In the genomic region with DNA sequence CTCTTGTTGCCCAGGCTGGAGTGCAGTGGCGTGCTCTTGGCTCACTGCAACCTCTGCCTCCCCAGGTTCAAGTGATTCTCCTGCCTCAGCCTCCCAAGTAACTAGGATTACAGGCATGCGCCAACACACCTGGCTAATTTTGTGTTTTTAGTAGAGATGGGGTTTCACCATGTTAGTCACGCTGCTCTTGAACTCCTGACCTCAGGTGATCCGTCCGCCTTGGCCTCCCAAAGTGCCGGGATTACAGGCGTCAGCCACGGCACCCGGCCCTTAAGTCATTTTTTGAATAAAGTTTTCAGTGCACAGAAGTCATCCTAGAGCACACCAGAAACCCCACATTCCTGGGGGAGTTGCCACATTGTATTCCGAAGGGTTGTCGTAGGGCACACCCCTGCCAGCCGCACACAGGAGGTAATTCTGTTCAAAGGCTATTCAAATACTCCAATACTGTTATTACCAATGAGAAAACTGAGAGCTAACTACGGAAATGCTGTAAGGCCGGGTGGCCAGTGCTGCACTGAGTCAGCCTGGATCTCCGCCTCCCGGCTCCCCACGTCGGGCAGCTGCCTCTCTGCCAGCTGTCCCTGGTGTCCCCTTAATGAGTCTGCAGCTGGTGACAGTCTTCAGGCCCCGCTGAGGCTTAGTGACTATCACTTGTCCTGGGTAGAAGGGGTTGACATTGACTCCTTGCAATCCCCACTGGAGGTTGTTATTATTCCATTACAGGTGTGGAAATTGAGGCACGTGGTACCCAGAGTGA, we compare ENCODE assay signal across 24 cellular contexts. TPM values are rescaled to one million over a fixed set of nuclear protein-coding genes. Genes with fewer than 3 reads are reported as not detected.
DNase-seq lines count a peak whose midpoint lies in the region; ATAC-seq, FAIRE-seq and TF ChIP-seq lines count a peak whose summit lies in the region.
"Had no signal": no experiment of that assay in that cellular context is flagged by ENCODE, and none has a peak within 500 bp of the region (broad histone marks: within the 10 kb centered on the region; RNA-seq: fewer than 3 reads in every experiment).

No MANE protein-coding gene starts in this region.

- no peaks in the 10 kb centered on the region for H3K79me2 ChIP-seq in PC-9 (ENCODE audit: low read depth)
- no peaks in the 10 kb centered on the region for H3K79me2 ChIP-seq in neural progenitor cell (ENCODE audit: low read depth)

- H3K9ac ChIP-seq in BLaER1 treated with 17β-estradiol and CSF1 and Interleukin-3, amounts not matched to agents 10 nM and 100 nM: no peak overlapping the region
- H3K9ac ChIP-seq in mesenchymal stem cell (ENCODE audit: low read length) (no peak overlapping the region), neural progenitor cell (no peak overlapping the region)

- DNase-seq in GM12892 (ENCODE audit: insufficient read length) (no peak), PC-9 (peak; percentile 72 to 95), mesenchymal stem cell (no peak), GM10266 (ENCODE audit: extremely low spot score) (no peak), neural progenitor cell (ENCODE audit: low spot score) (no peak), left cardiac atrium (no peak), islet precursor cell (no peak)
- DNase-seq: activated CD4-positive, CD25-positive, alpha-beta regulatory T cell; activated CD8-positive, alpha-beta T cell treated with anti-CD3 and anti-CD28 coated beads for 36 hours; activated effector memory CD4-positive, alpha-beta T cell treated with Interleukin-2 at 50 U/mL for 16 hours; dermis blood vessel endothelial cell; GF-D8; Kasumi-1; lower lobe of right lung; mucosa of descending colon; NCI-H2029; sigmoid colon; stomach; T-helper 9 cell had no signal

- H2AFZ ChIP-seq in PC-9 (peak overlapping the region; percentile 35; the same call in 1 of the 2 replicates), mesenchymal stem cell (ENCODE audit: low read depth, low read length) (no peak overlapping the region), neural progenitor cell (replicated peaks) (no peak overlapping the region)

- H3K23ac ChIP-seq in mesenchymal stem cell (ENCODE audit: low read length in 2 of 2): no peak overlapping the region

- H3K36me3 Mint-ChIP-seq in neural progenitor cell: no peaks in the 10 kb centered on the region

- H3K9me3 Mint-ChIP-seq in neural progenitor cell: no peaks in the 10 kb centered on the region
- H3K9me3 Mint-ChIP-seq: activated CD8-positive, alpha-beta T cell treated with anti-CD3 and anti-CD28 coated beads for 36 hours; central memory CD8-positive, alpha-beta T cell had no signal

- H3K27ac ChIP-seq in BLaER1 treated with 17β-estradiol and CSF1 and Interleukin-3, amounts not matched to agents 10 nM and 100 nM: peak overlapping the region in 6 of 11 experiments; percentile 3 to 65 (median 24); a peak in 5 of 22 replicates
- H3K27ac ChIP-seq in PC-9: peak overlapping the region; percentile 89
- H3K27ac ChIP-seq in mesenchymal stem cell (ENCODE audit: low read length, poor library complexity, severe bottlenecking): no peak overlapping the region
- H3K27ac ChIP-seq in neural progenitor cell: no peak overlapping the region
- H3K27ac ChIP-seq: lower lobe of right lung, sigmoid colon, stomach, tibial nerve had no signal

- H3K18ac ChIP-seq in mesenchymal stem cell (ENCODE audit: low read depth in 1 of 2, low read length in 2 of 2): peak overlapping the region in 1 of 2 experiments; percentile 2

- TF ChIP-seq POLR2A in GM12892 (IDR thresholded peaks at IDR 0.05; ENCODE audit: low read depth, low read length): no peak

- H2AK5ac ChIP-seq in mesenchymal stem cell (ENCODE audit: low read length, severe bottlenecking): no peak overlapping the region

- H2BK5ac ChIP-seq in mesenchymal stem cell (ENCODE audit: low read depth, low read length, poor library complexity, severe bottlenecking): no peak overlapping the region

- no peak overlapping the region for H2BK120ac ChIP-seq in mesenchymal stem cell (ENCODE audit: low read depth, low read length)

- peak; percentile 76 for FAIRE-seq in GM12892 (lab: Jason Lieb, UNC)
- FAIRE-seq: keratinocyte had no signal

- POLR2A ChIA-PET in PC-9 (lab: Charles Lee; ENCODE audit: unreplicated experiment): no interaction called here

- H4K91ac ChIP-seq in mesenchymal stem cell (ENCODE audit: low read length): no peak overlapping the region

- H4K20me1 ChIP-seq in BLaER1 treated with 17β-estradiol and CSF1 and Interleukin-3, amounts not matched to agents 10 nM and 100 nM: no peaks in the 10 kb centered on the region
- H4K20me1 ChIP-seq in PC-9 (ENCODE audit: insufficient read depth) (no peaks in the 10 kb centered on the region), neural progenitor cell (ENCODE audit: low read depth) (no peaks in the 10 kb centered on the region)

- no peaks in the 10 kb centered on the region for H3K27me3 ChIP-seq in BLaER1 treated with 17β-estradiol and CSF1 and Interleukin-3, amounts not matched to agents 10 nM and 100 nM
- H3K27me3 ChIP-seq in PC-9 (ENCODE audit: insufficient read depth, low read depth) (no peaks in the 10 kb centered on the region), mesenchymal stem cell (ENCODE audit: control insufficient read depth in 1 of 2, insufficient read depth in 1 of 2, low read length in 2 of 2) (no peaks in the 10 kb centered on the region), neural progenitor cell (no peaks in the 10 kb centered on the region)
- H3K27me3 ChIP-seq: sigmoid colon, stomach, tibial nerve had no signal

- H2BK12ac ChIP-seq in mesenchymal stem cell (ENCODE audit: low read length in 2 of 2): peak overlapping the region; percentile 29 to 69

- intact Hi-C loops in PC-9 (cut with micrococcal nuclease; ENCODE audit: unreplicated experiment) (no loop called here), left cardiac atrium (cut with DNase I) (no loop called here)

- peak overlapping the region in 3 of 11 experiments; percentile 30 to 63 (median 46); a peak in 8 of 22 replicates for H3K4me2 ChIP-seq in BLaER1 treated with 17β-estradiol and CSF1 and Interleukin-3, amounts not matched to agents 10 nM and 100 nM
- H3K4me2 ChIP-seq in PC-9 (peak overlapping the region; percentile 72), mesenchymal stem cell (ENCODE audit: low read length, poor library complexity, severe bottlenecking) (no peak overlapping the region), neural progenitor cell (no peak overlapping the region)

- H3K4me1 Mint-ChIP-seq in neural progenitor cell: peaks cover 10% of the 10 kb centered on the region
- H3K4me1 Mint-ChIP-seq: central memory CD8-positive, alpha-beta T cell had no signal

- H3K36me3 ChIP-seq in BLaER1 treated with 17β-estradiol and CSF1 and Interleukin-3, amounts not matched to agents 10 nM and 100 nM: no peaks in the 10 kb centered on the region
- H3K36me3 ChIP-seq in PC-9 (ENCODE audit: low read depth): no peaks in the 10 kb centered on the region
- H3K36me3 ChIP-seq in mesenchymal stem cell (ENCODE audit: control insufficient read depth in 1 of 2, insufficient read depth in 2 of 2, low read depth in 1 of 2, low read length in 2 of 2): no peaks in the 10 kb centered on the region
- no peaks in the 10 kb centered on the region for H3K36me3 ChIP-seq in neural progenitor cell
- H3K36me3 ChIP-seq: lower lobe of right lung, sigmoid colon, stomach, tibial nerve had no signal

- no peaks in the 10 kb centered on the region for H3K79me1 ChIP-seq in mesenchymal stem cell (replicated peaks; ENCODE audit: low read length, poor library complexity, severe bottlenecking)

- H3K4me3 ChIP-seq in BLaER1 treated with 17β-estradiol and CSF1 and Interleukin-3, amounts not matched to agents 10 nM and 100 nM: no peak overlapping the region
- peak overlapping the region; percentile 33; the same call in 1 of the 2 replicates for H3K4me3 ChIP-seq in PC-9
- no peak overlapping the region for H3K4me3 ChIP-seq in mesenchymal stem cell (ENCODE audit: insufficient read depth in 1 of 2, low read depth in 1 of 2, low read length in 2 of 2)
- H3K4me3 ChIP-seq in neural progenitor cell: no peak overlapping the region
- H3K4me3 ChIP-seq: lower lobe of right lung, mucosa of descending colon, sigmoid colon, stomach, tibial nerve had no signal

- BruUV-seq in PC-9 (replicated peaks; lab: Mats Ljungman, UMichigan): no TSS peak

- peaks cover 6% of the 10 kb centered on the region for H3K27me3 Mint-ChIP-seq in neural progenitor cell (ENCODE audit: insufficient read depth, low read depth)

- no peak overlapping the region for H3K27ac Mint-ChIP-seq in neural progenitor cell
- H3K27ac Mint-ChIP-seq: activated CD8-positive, alpha-beta T cell treated with anti-CD3 and anti-CD28 coated beads for 36 hours had no signal

- no peak overlapping the region for H3K4ac ChIP-seq in mesenchymal stem cell (ENCODE audit: low read depth in 1 of 2, low read length in 2 of 2)

- no peak for ATAC-seq in left cardiac atrium
- ATAC-seq: activated CD8-positive, alpha-beta T cell treated with anti-CD3 and anti-CD28 coated beads for 36 hours; lower lobe of right lung had no signal

- H3K4me1 ChIP-seq in BLaER1 treated with 17β-estradiol and CSF1 and Interleukin-3, amounts not matched to agents 10 nM and 100 nM: peaks cover 38 to 79% (median 68%) of the 10 kb centered on the region in 10 experiments
- H3K4me1 ChIP-seq in PC-9 (replicated peaks; ENCODE audit: insufficient read depth) (peaks cover 23% of the 10 kb centered on the region), mesenchymal stem cell (ENCODE audit: control insufficient read depth, insufficient read depth, low read depth, low read length) (peaks cover 2% of the 10 kb centered on the region), neural progenitor cell (no peaks in the 10 kb centered on the region)
- H3K4me1 ChIP-seq: lower lobe of right lung, sigmoid colon, tibial nerve had no signal

- H2BK15ac ChIP-seq in mesenchymal stem cell (ENCODE audit: low read depth, poor library complexity, severe bottlenecking): peak overlapping the region; percentile 93

- TF ChIP-seq CTCF in PC-9 (conservative IDR thresholded peaks at IDR 0.05): no peak
- TF ChIP-seq CTCF in GM10266 (IDR thresholded peaks at IDR 0.05; ENCODE audit: control insufficient read depth, insufficient read depth, low read depth, missing control alignments): no peak
- no peak for TF ChIP-seq CTCF in neural progenitor cell (IDR thresholded peaks at IDR 0.05)

- no peak overlapping the region for H3K14ac ChIP-seq in mesenchymal stem cell (ENCODE audit: low read length in 2 of 2)

- no peaks in the 10 kb centered on the region for H3K9me3 ChIP-seq in BLaER1 treated with 17β-estradiol and CSF1 and Interleukin-3, amounts not matched to agents 10 nM and 100 nM (replicated peaks in 1 of 11)
- no peaks in the 10 kb centered on the region for H3K9me3 ChIP-seq in PC-9 (ENCODE audit: insufficient read depth, low read depth)
- no peaks in the 10 kb centered on the region for H3K9me3 ChIP-seq in mesenchymal stem cell (ENCODE audit: control insufficient read depth, low read length)
- H3K9me3 ChIP-seq in neural progenitor cell (ENCODE audit: low read depth): no peaks in the 10 kb centered on the region
- H3K9me3 ChIP-seq: lower lobe of right lung, mucosa of descending colon, sigmoid colon, stomach, tibial nerve had no signal

- CTCF ChIA-PET in PC-9 (lab: Charles Lee): no interaction called here

- 79% methylated on average over 19 of the region's 20 CpGs for WGBS in mesenchymal stem cell

- H3K9me2 ChIP-seq in PC-9 (ENCODE audit: insufficient read depth): no peaks in the 10 kb centered on the region

- H3F3A ChIP-seq in PC-9 (ENCODE audit: insufficient read depth, low read depth) (peaks cover 24% of the 10 kb centered on the region), neural progenitor cell (ENCODE audit: low read depth) (no peaks in the 10 kb centered on the region)

- no peak overlapping the region for H3K4me3 Mint-ChIP-seq in neural progenitor cell
- H3K4me3 Mint-ChIP-seq: activated CD8-positive, alpha-beta T cell treated with anti-CD3 and anti-CD28 coated beads for 36 hours; central memory CD8-positive, alpha-beta T cell had no signal

- H4K8ac ChIP-seq in mesenchymal stem cell (ENCODE audit: low read length): no peak overlapping the region

RNA-seq across cellular contexts. Expression of a gene that starts 8.6 kb away (rescaled TPM):
- polyA plus RNA-seq in GM12892 (2012; ENCODE audit: missing spikeins): 64.7 TPM
- total RNA-seq in PC-9 (2021) (65.5 and 75.7 TPM in 2 replicates), neural progenitor cell (ENCODE audit: low replicate concordance) (66.0 and 71.3 TPM in 2 replicates), left cardiac atrium (10 to 100 TPM; 13.8 to 14.3 TPM)
- 17.3 TPM for polyA plus RNA-seq in mesenchymal stem cell (2013, experiment 1 of 2)
- polyA plus RNA-seq in mesenchymal stem cell (2013, experiment 2 of 2): 16.3 TPM

RNA-seq across cellular contexts. Expression of a gene that starts 26.4 kb away (rescaled TPM):
- polyA plus RNA-seq in GM12892 (2012; ENCODE audit: missing spikeins): 21.0 TPM
- total RNA-seq in PC-9 (2021) (37.9 and 48.0 TPM in 2 replicates), neural progenitor cell (ENCODE audit: low replicate concordance) (7.5 and 29.6 TPM in 2 replicates), left cardiac atrium (10 to 100 TPM in 1 of 2 donors, 1 to 10 TPM in 1; 9.7 to 10.6 TPM)
- polyA plus RNA-seq in mesenchymal stem cell (2013, experiment 1 of 2): 68.2 TPM
- polyA plus RNA-seq in mesenchymal stem cell (2013, experiment 2 of 2): 63.3 TPM

RNA-seq across cellular contexts. Expression of a gene that starts 53.0 kb away (rescaled TPM):
- polyA plus RNA-seq in GM12892 (2012; ENCODE audit: missing spikeins): 160 TPM
- total RNA-seq in PC-9 (2021): 1.8 and 3.5 TPM in 2 replicates
- polyA plus RNA-seq in mesenchymal stem cell (2013, experiment 1 of 2): 0.35 TPM
- polyA plus RNA-seq in mesenchymal stem cell (2013, experiment 2 of 2): 0.52 TPM
- not detected in 2 replicates for total RNA-seq in neural progenitor cell (ENCODE audit: low replicate concordance)
- total RNA-seq in left cardiac atrium: 1 to 10 TPM; 4.2 to 5.6 TPM
- total RNA-seq: H4 had no signal

Comparison
In these comparisons a context has a peak if more than half of its experiments do, and no peak if none do; other contexts are left out.
1. H3K27ac ChIP-seq: peak in BLaER1 treated with 17β-estradiol and CSF1 and Interleukin-3, amounts not matched to agents 10 nM and 100 nM (6 of 11) and PC-9 (single experiment); none in mesenchymal stem cell (single experiment) and neural progenitor cell (single experiment).
2. DNase-seq: peak in PC-9 (2 of 2); none in GM12892 (single experiment), mesenchymal stem cell (single experiment), GM10266 (single experiment), neural progenitor cell (single experiment), left cardiac atrium (single experiment) and islet precursor cell (single experiment).